In the genomic region with DNA sequence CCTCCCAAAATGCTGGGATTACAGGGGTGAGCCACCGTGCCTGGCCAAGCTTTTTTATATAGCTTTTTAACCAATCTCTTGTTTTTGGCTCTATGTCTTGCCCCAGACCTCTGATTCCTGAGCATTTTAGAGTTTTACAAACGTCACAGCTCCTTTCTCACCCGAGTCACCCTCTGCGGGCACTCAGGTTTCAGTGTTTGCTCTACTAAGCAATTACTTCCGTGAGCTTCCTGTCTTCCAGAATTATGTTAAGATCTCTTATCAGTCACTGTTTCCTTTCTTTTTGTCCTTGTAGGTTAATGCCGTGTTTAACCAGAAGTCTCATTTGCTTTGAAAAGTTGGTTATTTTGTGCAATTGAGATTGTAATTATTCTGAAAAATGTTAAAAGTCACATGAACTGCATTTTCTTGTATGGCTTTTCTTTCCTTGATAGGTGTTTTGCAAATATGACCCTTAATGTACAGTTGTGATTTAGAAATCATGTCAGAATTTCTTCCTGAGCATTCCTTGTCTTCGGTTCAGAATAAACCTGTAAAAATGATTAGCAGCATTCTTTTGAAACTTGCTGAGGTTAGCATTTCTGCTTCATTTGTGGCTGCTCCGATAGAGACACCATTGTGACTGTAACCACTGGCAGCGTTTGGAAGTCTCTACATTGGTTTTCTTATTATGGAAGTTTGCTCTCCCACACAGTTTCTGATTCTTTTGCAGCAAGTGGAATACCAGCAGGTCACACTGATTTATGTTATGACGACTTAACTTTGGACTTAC, we compare ENCODE assay signal across 12 cellular contexts. TPM values are rescaled to one million over a fixed set of nuclear protein-coding genes. Genes with fewer than 3 reads are reported as not detected.
A peak's percentile ranks its signal among the peaks of the same experiment; 100 is the strongest.
DNase-seq lines count a peak whose midpoint lies in the region; ATAC-seq and TF ChIP-seq lines count a peak whose summit lies in the region.
"Had no signal": no experiment of that assay in that cellular context is flagged by ENCODE, and none has a peak within 500 bp of the region (broad histone marks: within the 10 kb centered on the region; RNA-seq: fewer than 3 reads in every experiment).

No MANE protein-coding gene starts in this region.

- no peak overlapping the region for H4K91ac ChIP-seq in mesenchymal stem cell (ENCODE audit: low read length)

- TF ChIP-seq CTCF in CD8-positive, alpha-beta T cell (IDR thresholded peaks at IDR 0.05) = no peak

- H3K36me3 Mint-ChIP-seq in CD8-positive, alpha-beta T cell = no peaks in the 10 kb centered on the region
- H3K36me3 Mint-ChIP-seq in activated CD4-positive, alpha-beta memory T cell treated with anti-CD3 and anti-CD28 coated beads, Interleukin-2, amount 10 ng/mL, durations not matched to agents 7 days and 5 days (ENCODE audit: low read depth) = peaks cover 3% of the 10 kb centered on the region

- no peak overlapping the region for H4K8ac ChIP-seq in mesenchymal stem cell (ENCODE audit: low read length)

- no peaks in the 10 kb centered on the region for H3K27me3 ChIP-seq in CD8-positive, alpha-beta T cell (ENCODE audit: insufficient read depth, low read length)
- H3K27me3 ChIP-seq in mesenchymal stem cell (ENCODE audit: control insufficient read depth in 1 of 2, insufficient read depth in 1 of 2, low read length in 2 of 2) = no peaks in the 10 kb centered on the region

- H2BK120ac ChIP-seq in mesenchymal stem cell (ENCODE audit: low read depth, low read length) = no peak overlapping the region

- intact Hi-C loops in CD8-positive, alpha-beta T cell (cut with DNase I, micrococcal nuclease) = no loop called here

- peak; percentile 54 for ATAC-seq in CD8-positive, alpha-beta T cell
- ATAC-seq in HG03196 (IDR thresholded peaks at IDR 0.05; ENCODE audit: unreplicated experiment) (peak; percentile 57), HG03159 (IDR thresholded peaks at IDR 0.05; ENCODE audit: unreplicated experiment) (no peak), HG02642 (IDR thresholded peaks at IDR 0.05; ENCODE audit: poor library complexity, unreplicated experiment) (no peak), HG02970 (IDR thresholded peaks at IDR 0.05; ENCODE audit: low FRiP score, unreplicated experiment) (no peak)
- ATAC-seq: Panc1, sciatic nerve had no signal

- no peak overlapping the region for H3K23ac ChIP-seq in mesenchymal stem cell (ENCODE audit: low read length in 2 of 2)

- H3K4me2 ChIP-seq in mesenchymal stem cell (ENCODE audit: low read length, poor library complexity, severe bottlenecking) = no peak overlapping the region

- no peak overlapping the region for H3K18ac ChIP-seq in mesenchymal stem cell (ENCODE audit: low read depth in 1 of 2, low read length in 2 of 2)

- no peaks in the 10 kb centered on the region for H3K79me1 ChIP-seq in mesenchymal stem cell (replicated peaks; ENCODE audit: low read length, poor library complexity, severe bottlenecking)

- peaks cover 4% of the 10 kb centered on the region for H3K9me3 Mint-ChIP-seq in CD8-positive, alpha-beta T cell
- no peaks in the 10 kb centered on the region for H3K9me3 Mint-ChIP-seq in activated CD4-positive, alpha-beta memory T cell treated with anti-CD3 and anti-CD28 coated beads, Interleukin-2, amount 10 ng/mL, durations not matched to agents 7 days and 5 days

- no peak overlapping the region for H3K4ac ChIP-seq in mesenchymal stem cell (ENCODE audit: low read depth in 1 of 2, low read length in 2 of 2)

- CTCF ChIA-PET in CD8-positive, alpha-beta T cell (lab: Charles Lee) = interaction anchor here (0.7 to 1.3 kb wide), 5 partner anchors 13 to 316 kb away, joined by 3 to 4 read pairs (median 3); a partner anchor contains a TSS
- CTCF ChIA-PET in activated CD4-positive, alpha-beta memory T cell treated with anti-CD3 and anti-CD28 coated beads, Interleukin-2, amount 10 ng/mL, durations not matched to agents 7 days and 5 days (lab: Charles Lee) = interaction anchor here (1.0 to 5.6 kb wide), 3 partner anchors 10 to 192 kb away, joined by 3 to 43 read pairs (median 15); no protein-coding TSS in a partner anchor

- no peaks in the 10 kb centered on the region for H3K36me3 ChIP-seq in CD8-positive, alpha-beta T cell (ENCODE audit: insufficient read depth, low read length)
- no peaks in the 10 kb centered on the region for H3K36me3 ChIP-seq in mesenchymal stem cell (ENCODE audit: control insufficient read depth in 1 of 2, insufficient read depth in 2 of 2, low read depth in 1 of 2, low read length in 2 of 2)

- H2AK5ac ChIP-seq in mesenchymal stem cell (ENCODE audit: low read length, severe bottlenecking) = no peak overlapping the region

- H3K27ac ChIP-seq in CD8-positive, alpha-beta T cell (ENCODE audit: low read depth, low read length) = no peak overlapping the region
- H3K27ac ChIP-seq in mesenchymal stem cell (ENCODE audit: low read length, poor library complexity, severe bottlenecking) = peak overlapping the region; percentile 39

- WGBS in mesenchymal stem cell = 71% methylated on average over 9 of the region's 10 CpGs

- H3K27me3 Mint-ChIP-seq in CD8-positive, alpha-beta T cell (ENCODE audit: low read depth) = no peaks in the 10 kb centered on the region
- H3K27me3 Mint-ChIP-seq in activated CD4-positive, alpha-beta memory T cell treated with anti-CD3 and anti-CD28 coated beads, Interleukin-2, amount 10 ng/mL, durations not matched to agents 7 days and 5 days = no peaks in the 10 kb centered on the region

- no peak overlapping the region for H3K9ac ChIP-seq in mesenchymal stem cell (ENCODE audit: low read length)

- H2AFZ ChIP-seq in mesenchymal stem cell (ENCODE audit: low read depth, low read length) = no peak overlapping the region

- H3K4me1 Mint-ChIP-seq in CD8-positive, alpha-beta T cell (ENCODE audit: low read depth) = peaks cover 20% of the 10 kb centered on the region
- peaks cover 51% of the 10 kb centered on the region for H3K4me1 Mint-ChIP-seq in activated CD4-positive, alpha-beta memory T cell treated with anti-CD3 and anti-CD28 coated beads, Interleukin-2, amount 10 ng/mL, durations not matched to agents 7 days and 5 days

- H2BK5ac ChIP-seq in mesenchymal stem cell (ENCODE audit: low read depth, low read length, poor library complexity, severe bottlenecking) = no peak overlapping the region

- no peak overlapping the region for H3K4me3 Mint-ChIP-seq in CD8-positive, alpha-beta T cell
- peak overlapping the region; percentile 15 for H3K4me3 Mint-ChIP-seq in activated CD4-positive, alpha-beta memory T cell treated with anti-CD3 and anti-CD28 coated beads, Interleukin-2, amount 10 ng/mL, durations not matched to agents 7 days and 5 days

- H2BK12ac ChIP-seq in mesenchymal stem cell (ENCODE audit: low read length in 2 of 2) = no peak overlapping the region

- DNase-seq in CD8-positive, alpha-beta T cell = peak in 1 of 7 experiments; percentile 15
- DNase-seq in activated CD4-positive, alpha-beta memory T cell treated with anti-CD3 and anti-CD28 coated beads, Interleukin-2, amount 10 ng/mL, durations not matched to agents 7 days and 5 days = peak; percentile 66
- no peak for DNase-seq in mesenchymal stem cell
- DNase-seq in effector CD8-positive, alpha-beta T cell (lab: John Stamatoyannopoulos, UW) = no peak
- DNase-seq: DMS153, NCI-H2029 treated with DMSO at 0.1 percent for 48 hours had no signal

- peaks cover 16% of the 10 kb centered on the region for H3K4me1 ChIP-seq in CD8-positive, alpha-beta T cell (ENCODE audit: insufficient read depth, low read length)
- H3K4me1 ChIP-seq in mesenchymal stem cell (ENCODE audit: control insufficient read depth, insufficient read depth, low read depth, low read length) = peaks cover 16% of the 10 kb centered on the region

- H2BK15ac ChIP-seq in mesenchymal stem cell (ENCODE audit: low read depth, poor library complexity, severe bottlenecking) = no peak overlapping the region

- POLR2A ChIA-PET in CD8-positive, alpha-beta T cell (lab: Charles Lee) = interaction anchor here (0.6 to 1.1 kb wide), 2 partner anchors 13 to 395 kb away, joined by 3 to 4 read pairs; no protein-coding TSS in a partner anchor
- POLR2A ChIA-PET in activated CD4-positive, alpha-beta memory T cell treated with anti-CD3 and anti-CD28 coated beads, Interleukin-2, amount 10 ng/mL, durations not matched to agents 7 days and 5 days (lab: Charles Lee) = interaction anchor here (0.7 to 7.3 kb wide), 8 partner anchors 10 to 91 kb away, joined by 3 to 98 read pairs (median 8); a partner anchor contains a TSS

- no peak overlapping the region for H3K14ac ChIP-seq in mesenchymal stem cell (ENCODE audit: low read length in 2 of 2)

- peak overlapping the region; percentile 42 for H3K27ac Mint-ChIP-seq in CD8-positive, alpha-beta T cell
- H3K27ac Mint-ChIP-seq in activated CD4-positive, alpha-beta memory T cell treated with anti-CD3 and anti-CD28 coated beads, Interleukin-2, amount 10 ng/mL, durations not matched to agents 7 days and 5 days = peak overlapping the region; percentile 83

- no peak overlapping the region for H3K4me3 ChIP-seq in CD8-positive, alpha-beta T cell (ENCODE audit: low read depth, low read length)
- no peak overlapping the region for H3K4me3 ChIP-seq in mesenchymal stem cell (ENCODE audit: insufficient read depth in 1 of 2, low read depth in 1 of 2, low read length in 2 of 2)

- no peaks in the 10 kb centered on the region for H3K9me3 ChIP-seq in CD8-positive, alpha-beta T cell (ENCODE audit: low read length)
- H3K9me3 ChIP-seq in mesenchymal stem cell (ENCODE audit: control insufficient read depth, low read length) = no peaks in the 10 kb centered on the region

RNA-seq across cellular contexts. Expression of a gene that starts 4.5 kb away (rescaled TPM):
- total RNA-seq in CD8-positive, alpha-beta T cell = under 1 TPM; 0.39 to 0.76 TPM
- 1 to 10 TPM; 4.1 to 4.2 TPM for total RNA-seq in activated CD4-positive, alpha-beta memory T cell treated with anti-CD3 and anti-CD28 coated beads, Interleukin-2, amount 10 ng/mL, durations not matched to agents 7 days and 5 days
- polyA plus RNA-seq in mesenchymal stem cell (2013, experiment 1 of 2) = 0.39 TPM
- 0.36 TPM for polyA plus RNA-seq in mesenchymal stem cell (2013, experiment 2 of 2)

RNA-seq across cellular contexts. Expression of a gene that starts 35.6 kb away (rescaled TPM):
- 10 to 100 TPM; 89.3 to 99.6 TPM for total RNA-seq in CD8-positive, alpha-beta T cell
- 10 to 100 TPM; 34.6 to 39.1 TPM for total RNA-seq in activated CD4-positive, alpha-beta memory T cell treated with anti-CD3 and anti-CD28 coated beads, Interleukin-2, amount 10 ng/mL, durations not matched to agents 7 days and 5 days
- polyA plus RNA-seq in mesenchymal stem cell (2013, experiment 1 of 2) = 16.0 TPM
- 16.4 TPM for polyA plus RNA-seq in mesenchymal stem cell (2013, experiment 2 of 2)

Comparison
In these comparisons a context has a peak if more than half of its experiments do, and no peak if none do; other contexts are left out.
1. ATAC-seq: peak in CD8-positive, alpha-beta T cell (single experiment) and HG03196 (single experiment); none in HG03159 (single experiment), HG02642 (single experiment) and HG02970 (single experiment).